Comparison of ENCODE assay signal across 1 cellular context in the genomic region with DNA sequence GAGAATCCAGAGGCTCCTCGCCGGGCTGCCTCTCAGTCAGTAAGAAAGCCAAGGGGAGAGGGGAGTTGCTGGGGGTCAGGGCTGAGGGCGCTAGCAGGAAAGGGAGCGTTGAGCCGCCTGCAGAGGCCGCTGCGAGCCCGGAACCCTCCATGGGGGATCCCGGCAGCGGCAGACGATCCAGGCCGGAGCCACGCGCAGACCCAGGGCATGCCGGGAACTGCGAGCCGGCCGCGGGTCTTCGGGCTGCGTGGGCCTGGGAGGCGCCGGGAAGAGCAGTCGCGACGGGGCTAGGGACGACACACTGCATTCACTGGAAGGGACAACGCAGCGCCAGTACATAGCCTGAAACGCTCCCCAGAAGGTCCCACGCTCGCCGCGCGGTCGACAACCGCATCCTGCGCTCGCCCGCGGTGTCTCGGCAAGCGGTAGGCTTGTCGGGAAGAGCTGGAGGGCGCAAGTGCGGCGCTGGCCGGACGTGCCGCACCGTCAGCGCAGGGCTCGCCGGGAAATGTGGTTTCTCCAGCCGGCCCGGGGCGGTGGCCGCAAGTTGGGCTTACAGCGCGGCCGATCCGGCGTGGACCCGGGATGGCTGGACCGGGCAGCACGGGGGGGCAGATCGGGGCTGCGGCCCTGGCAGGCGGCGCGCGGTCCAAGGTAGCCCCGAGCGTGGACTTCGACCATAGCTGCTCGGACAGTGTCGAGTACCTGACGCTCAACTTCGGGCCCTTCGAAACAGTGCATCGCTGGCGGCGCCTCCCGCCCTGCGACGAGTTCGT.
TF ChIP-seq lines count a peak whose summit lies in the region.

LZTR1 (plus strand) TSS at position 511 of the 776 bp plus-strand sequence; CDS start at position 586, 75 bp downstream.

TF ChIP-seq in HepG2, 621 proteins besides CTCF, POLR2A, EP300 and RAD21 (continued from another document and continues in another):
- TF ChIP-seq PREB (CRISPR knock-in tag; IDR thresholded peaks at IDR 0.05) (0 out of 2 replicates have a peak, but pooled peaks have one; percentile 32), ZNF557 (CRISPR knock-in tag; IDR thresholded peaks at IDR 0.05) (peak; percentile 69; the same call in 1 of the 2 replicates), SCMH1 (CRISPR knock-in tag; IDR thresholded peaks at IDR 0.05; ENCODE audit: borderline replicate concordance) (no peak), ZNF605 (CRISPR knock-in tag; IDR thresholded peaks at IDR 0.05) (peak; percentile 93), PHF8 (CRISPR knock-in tag; IDR thresholded peaks at IDR 0.05) (peak; percentile 98), PAWR (CRISPR knock-in tag; IDR thresholded peaks at IDR 0.05; ENCODE audit: borderline replicate concordance) (peak; percentile 86; the same call in 1 of the 2 replicates), ZNF552 (CRISPR knock-in tag; IDR thresholded peaks at IDR 0.05; ENCODE audit: borderline replicate concordance) (0 out of 2 replicates have a peak, but pooled peaks have one; percentile 46), FOSL2 (CRISPR knock-in tag; IDR thresholded peaks at IDR 0.05) (no peak; the same call in 1 of the 2 replicates), TAF1 (CRISPR knock-in tag; IDR thresholded peaks at IDR 0.05) (peak; percentile 95), PRDM10 (CRISPR knock-in tag; IDR thresholded peaks at IDR 0.05; ENCODE audit: low read depth) (0 out of 2 replicates have a peak, but pooled peaks have one; percentile 28), MAZ (IDR thresholded peaks at IDR 0.05; ENCODE audit: borderline replicate concordance, low read depth, low read length) (no peak), MAZ (CRISPR knock-in tag; IDR thresholded peaks at IDR 0.05; ENCODE audit: low read depth) (peak; percentile 92), NFKB2 (CRISPR knock-in tag; IDR thresholded peaks at IDR 0.05; ENCODE audit: borderline replicate concordance) (peak; percentile 92; the same call in 1 of the 2 replicates), ZEB1 (IDR thresholded peaks at IDR 0.05; ENCODE audit: insufficient replicate concordance, low read depth) (no peak), SKI (IDR thresholded peaks at IDR 0.05; ENCODE audit: partially characterized antibody) (peak; percentile 46), MTF1 (CRISPR knock-in tag; IDR thresholded peaks at IDR 0.05) (peak; percentile 90), MAFG (CRISPR knock-in tag; IDR thresholded peaks at IDR 0.05) (0 out of 2 replicates have a peak, but pooled peaks have one; percentile 35), MXD3 (CRISPR knock-in tag; IDR thresholded peaks at IDR 0.05) (peak; percentile 93), RNF2 (conservative IDR thresholded peaks at IDR 0.05; ENCODE audit: low read depth) (peak; percentile 99), ZNF3 (CRISPR knock-in tag; IDR thresholded peaks at IDR 0.05) (no peak), CREM (IDR thresholded peaks at IDR 0.05) (peak; percentile 46; the same call in 1 of the 2 replicates), CREM (CRISPR knock-in tag; IDR thresholded peaks at IDR 0.05) (no peak), SMARCE1 (IDR thresholded peaks at IDR 0.05; ENCODE audit: borderline replicate concordance) (no peak), MATR3 (CRISPR knock-in tag; IDR thresholded peaks at IDR 0.05) (no peak), ZBTB7A (CRISPR knock-in tag; IDR thresholded peaks at IDR 0.05) (peak; percentile 89), NR0B2 (CRISPR knock-in tag; IDR thresholded peaks at IDR 0.05) (peak; percentile 84), KDM4B (CRISPR knock-in tag; IDR thresholded peaks at IDR 0.05) (peak; percentile 33; the same call in 1 of the 2 replicates), ZNF780A (CRISPR knock-in tag; IDR thresholded peaks at IDR 0.05) (no peak), KLF16 (CRISPR knock-in tag; IDR thresholded peaks at IDR 0.05) (peak in 1 of 2 experiments; percentile 91; a peak in 1 of 4 replicates), YEATS4 (CRISPR knock-in tag; IDR thresholded peaks at IDR 0.05; ENCODE audit: borderline replicate concordance) (peak; percentile 98), HDAC1 (CRISPR knock-in tag; IDR thresholded peaks at IDR 0.05) (peak; percentile 89), ZMYM2 (CRISPR knock-in tag; IDR thresholded peaks at IDR 0.05) (no peak), ATM (IDR thresholded peaks at IDR 0.05; ENCODE audit: borderline replicate concordance) (no peak)
- TF ChIP-seq, protein P1, sequence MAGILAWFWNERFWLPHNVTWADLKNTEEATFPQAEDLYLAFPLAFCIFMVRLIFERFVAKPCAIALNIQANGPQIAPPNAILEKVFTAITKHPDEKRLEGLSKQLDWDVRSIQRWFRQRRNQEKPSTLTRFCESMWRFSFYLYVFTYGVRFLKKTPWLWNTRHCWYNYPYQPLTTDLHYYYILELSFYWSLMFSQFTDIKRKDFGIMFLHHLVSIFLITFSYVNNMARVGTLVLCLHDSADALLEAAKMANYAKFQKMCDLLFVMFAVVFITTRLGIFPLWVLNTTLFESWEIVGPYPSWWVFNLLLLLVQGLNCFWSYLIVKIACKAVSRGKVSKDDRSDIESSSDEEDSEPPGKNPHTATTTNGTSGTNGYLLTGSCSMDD (CRISPR knock-in tag; IDR thresholded peaks at IDR 0.05): peak; percentile 83; the same call in 1 of the 2 replicates
- TF ChIP-seq, protein P2, sequence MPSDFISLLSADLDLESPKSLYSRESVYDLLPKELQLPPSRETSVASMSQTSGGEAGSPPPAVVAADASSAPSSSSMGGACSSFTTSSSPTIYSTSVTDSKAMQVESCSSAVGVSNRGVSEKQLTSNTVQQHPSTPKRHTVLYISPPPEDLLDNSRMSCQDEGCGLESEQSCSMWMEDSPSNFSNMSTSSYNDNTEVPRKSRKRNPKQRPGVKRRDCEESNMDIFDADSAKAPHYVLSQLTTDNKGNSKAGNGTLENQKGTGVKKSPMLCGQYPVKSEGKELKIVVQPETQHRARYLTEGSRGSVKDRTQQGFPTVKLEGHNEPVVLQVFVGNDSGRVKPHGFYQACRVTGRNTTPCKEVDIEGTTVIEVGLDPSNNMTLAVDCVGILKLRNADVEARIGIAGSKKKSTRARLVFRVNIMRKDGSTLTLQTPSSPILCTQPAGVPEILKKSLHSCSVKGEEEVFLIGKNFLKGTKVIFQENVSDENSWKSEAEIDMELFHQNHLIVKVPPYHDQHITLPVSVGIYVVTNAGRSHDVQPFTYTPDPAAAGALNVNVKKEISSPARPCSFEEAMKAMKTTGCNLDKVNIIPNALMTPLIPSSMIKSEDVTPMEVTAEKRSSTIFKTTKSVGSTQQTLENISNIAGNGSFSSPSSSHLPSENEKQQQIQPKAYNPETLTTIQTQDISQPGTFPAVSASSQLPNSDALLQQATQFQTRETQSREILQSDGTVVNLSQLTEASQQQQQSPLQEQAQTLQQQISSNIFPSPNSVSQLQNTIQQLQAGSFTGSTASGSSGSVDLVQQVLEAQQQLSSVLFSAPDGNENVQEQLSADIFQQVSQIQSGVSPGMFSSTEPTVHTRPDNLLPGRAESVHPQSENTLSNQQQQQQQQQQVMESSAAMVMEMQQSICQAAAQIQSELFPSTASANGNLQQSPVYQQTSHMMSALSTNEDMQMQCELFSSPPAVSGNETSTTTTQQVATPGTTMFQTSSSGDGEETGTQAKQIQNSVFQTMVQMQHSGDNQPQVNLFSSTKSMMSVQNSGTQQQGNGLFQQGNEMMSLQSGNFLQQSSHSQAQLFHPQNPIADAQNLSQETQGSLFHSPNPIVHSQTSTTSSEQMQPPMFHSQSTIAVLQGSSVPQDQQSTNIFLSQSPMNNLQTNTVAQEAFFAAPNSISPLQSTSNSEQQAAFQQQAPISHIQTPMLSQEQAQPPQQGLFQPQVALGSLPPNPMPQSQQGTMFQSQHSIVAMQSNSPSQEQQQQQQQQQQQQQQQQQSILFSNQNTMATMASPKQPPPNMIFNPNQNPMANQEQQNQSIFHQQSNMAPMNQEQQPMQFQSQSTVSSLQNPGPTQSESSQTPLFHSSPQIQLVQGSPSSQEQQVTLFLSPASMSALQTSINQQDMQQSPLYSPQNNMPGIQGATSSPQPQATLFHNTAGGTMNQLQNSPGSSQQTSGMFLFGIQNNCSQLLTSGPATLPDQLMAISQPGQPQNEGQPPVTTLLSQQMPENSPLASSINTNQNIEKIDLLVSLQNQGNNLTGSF (CRISPR knock-in tag; IDR thresholded peaks at IDR 0.05): peak; percentile 93
- TF ChIP-seq, protein P3, sequence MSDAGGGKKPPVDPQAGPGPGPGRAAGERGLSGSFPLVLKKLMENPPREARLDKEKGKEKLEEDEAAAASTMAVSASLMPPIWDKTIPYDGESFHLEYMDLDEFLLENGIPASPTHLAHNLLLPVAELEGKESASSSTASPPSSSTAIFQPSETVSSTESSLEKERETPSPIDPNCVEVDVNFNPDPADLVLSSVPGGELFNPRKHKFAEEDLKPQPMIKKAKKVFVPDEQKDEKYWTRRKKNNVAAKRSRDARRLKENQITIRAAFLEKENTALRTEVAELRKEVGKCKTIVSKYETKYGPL (CRISPR knock-in tag; IDR thresholded peaks at IDR 0.05): peak; percentile 87
- TF ChIP-seq, protein P4, sequence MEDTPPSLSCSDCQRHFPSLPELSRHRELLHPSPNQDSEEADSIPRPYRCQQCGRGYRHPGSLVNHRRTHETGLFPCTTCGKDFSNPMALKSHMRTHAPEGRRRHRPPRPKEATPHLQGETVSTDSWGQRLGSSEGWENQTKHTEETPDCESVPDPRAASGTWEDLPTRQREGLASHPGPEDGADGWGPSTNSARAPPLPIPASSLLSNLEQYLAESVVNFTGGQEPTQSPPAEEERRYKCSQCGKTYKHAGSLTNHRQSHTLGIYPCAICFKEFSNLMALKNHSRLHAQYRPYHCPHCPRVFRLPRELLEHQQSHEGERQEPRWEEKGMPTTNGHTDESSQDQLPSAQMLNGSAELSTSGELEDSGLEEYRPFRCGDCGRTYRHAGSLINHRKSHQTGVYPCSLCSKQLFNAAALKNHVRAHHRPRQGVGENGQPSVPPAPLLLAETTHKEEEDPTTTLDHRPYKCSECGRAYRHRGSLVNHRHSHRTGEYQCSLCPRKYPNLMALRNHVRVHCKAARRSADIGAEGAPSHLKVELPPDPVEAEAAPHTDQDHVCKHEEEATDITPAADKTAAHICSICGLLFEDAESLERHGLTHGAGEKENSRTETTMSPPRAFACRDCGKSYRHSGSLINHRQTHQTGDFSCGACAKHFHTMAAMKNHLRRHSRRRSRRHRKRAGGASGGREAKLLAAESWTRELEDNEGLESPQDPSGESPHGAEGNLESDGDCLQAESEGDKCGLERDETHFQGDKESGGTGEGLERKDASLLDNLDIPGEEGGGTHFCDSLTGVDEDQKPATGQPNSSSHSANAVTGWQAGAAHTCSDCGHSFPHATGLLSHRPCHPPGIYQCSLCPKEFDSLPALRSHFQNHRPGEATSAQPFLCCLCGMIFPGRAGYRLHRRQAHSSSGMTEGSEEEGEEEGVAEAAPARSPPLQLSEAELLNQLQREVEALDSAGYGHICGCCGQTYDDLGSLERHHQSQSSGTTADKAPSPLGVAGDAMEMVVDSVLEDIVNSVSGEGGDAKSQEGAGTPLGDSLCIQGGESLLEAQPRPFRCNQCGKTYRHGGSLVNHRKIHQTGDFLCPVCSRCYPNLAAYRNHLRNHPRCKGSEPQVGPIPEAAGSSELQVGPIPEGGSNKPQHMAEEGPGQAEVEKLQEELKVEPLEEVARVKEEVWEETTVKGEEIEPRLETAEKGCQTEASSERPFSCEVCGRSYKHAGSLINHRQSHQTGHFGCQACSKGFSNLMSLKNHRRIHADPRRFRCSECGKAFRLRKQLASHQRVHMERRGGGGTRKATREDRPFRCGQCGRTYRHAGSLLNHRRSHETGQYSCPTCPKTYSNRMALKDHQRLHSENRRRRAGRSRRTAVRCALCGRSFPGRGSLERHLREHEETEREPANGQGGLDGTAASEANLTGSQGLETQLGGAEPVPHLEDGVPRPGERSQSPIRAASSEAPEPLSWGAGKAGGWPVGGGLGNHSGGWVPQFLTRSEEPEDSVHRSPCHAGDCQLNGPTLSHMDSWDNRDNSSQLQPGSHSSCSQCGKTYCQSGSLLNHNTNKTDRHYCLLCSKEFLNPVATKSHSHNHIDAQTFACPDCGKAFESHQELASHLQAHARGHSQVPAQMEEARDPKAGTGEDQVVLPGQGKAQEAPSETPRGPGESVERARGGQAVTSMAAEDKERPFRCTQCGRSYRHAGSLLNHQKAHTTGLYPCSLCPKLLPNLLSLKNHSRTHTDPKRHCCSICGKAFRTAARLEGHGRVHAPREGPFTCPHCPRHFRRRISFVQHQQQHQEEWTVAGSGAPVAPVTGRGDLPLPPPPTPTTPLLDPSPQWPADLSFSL (CRISPR knock-in tag; IDR thresholded peaks at IDR 0.05): no peak
